Comparison of ENCODE assay signal across 1 cellular context in genomic region chr3:70854108-70854507, GRCh38.
A peak's percentile ranks its signal among the peaks of the same experiment; 100 is the strongest.
TF ChIP-seq lines count a peak whose summit lies in the region.

No MANE protein-coding gene starts in this region.

TF ChIP-seq in HepG2, 621 proteins besides CTCF, POLR2A, EP300 and RAD21:
- TF ChIP-seq GABPA (IDR thresholded peaks at IDR 0.05; ENCODE audit: low read depth, low read length) (no peak), GABPA (CRISPR knock-in tag; IDR thresholded peaks at IDR 0.05; ENCODE audit: low read depth) (no peak), ATF7 (IDR thresholded peaks at IDR 0.05) (peak; percentile 49), ATF7 (CRISPR knock-in tag; IDR thresholded peaks at IDR 0.05) (no peak)
